1 cellular context compared by ENCODE assay signal in genomic region chr12:106303202-106303820, GRCh38.
A peak's percentile ranks its signal among the peaks of the same experiment; 100 is the strongest.
TF ChIP-seq lines count a peak whose summit lies in the region.

No MANE protein-coding gene starts in this region.

TF ChIP-seq in K562, 482 proteins besides CTCF, POLR2A, EP300 and RAD21 (continued from another document):
- TF ChIP-seq CHD7 (IDR thresholded peaks at IDR 0.05; ENCODE audit: low read depth, low read length) (no peak), ZMIZ1 (IDR thresholded peaks at IDR 0.05; ENCODE audit: low read depth in 2 of 2, low read length in 2 of 2) (0 out of 4 replicates have a peak, but pooled peaks of 1 of the 2 experiments have one; percentile 19), PHF8 (IDR thresholded peaks at IDR 0.05; ENCODE audit: borderline replicate concordance, low read length) (0 out of 2 replicates have a peak, but pooled peaks have one; percentile 16), FOXJ2 (tag; IDR thresholded peaks at IDR 0.05) (peak; percentile 98), MGA (IDR thresholded peaks at IDR 0.05) (0 out of 2 replicates have a peak, but pooled peaks have one; percentile 40)
